ENCODE assay signal across 17 cellular contexts in the genomic region with DNA sequence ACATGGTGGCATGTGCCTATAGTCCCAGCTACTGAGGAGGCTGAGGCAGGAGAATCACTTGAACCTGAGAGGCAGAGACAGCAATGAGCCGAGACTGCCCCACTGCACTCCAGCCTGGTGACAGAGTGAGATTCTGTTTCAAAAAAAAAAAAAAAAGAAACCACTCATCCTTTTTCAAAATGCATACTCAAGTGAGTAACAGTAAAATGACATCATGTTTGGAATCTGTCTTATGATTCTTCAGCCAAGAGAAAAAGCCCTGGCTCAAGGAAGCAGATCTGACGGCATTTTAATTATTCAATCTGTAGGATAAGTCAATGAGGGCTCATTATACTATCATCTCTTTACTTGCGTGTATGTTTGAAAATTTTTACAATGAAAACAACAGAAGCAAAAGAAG. TPM values are rescaled to one million over a fixed set of nuclear protein-coding genes. Genes with fewer than 3 reads are reported as not detected.
A peak's percentile ranks its signal among the peaks of the same experiment; 100 is the strongest.
DNase-seq lines count a peak whose midpoint lies in the region; TF ChIP-seq lines count a peak whose summit lies in the region.
"Had no signal": no experiment of that assay in that cellular context is flagged by ENCODE, and none has a peak within 500 bp of the region (broad histone marks: within the 10 kb centered on the region; RNA-seq: fewer than 3 reads in every experiment).

No MANE protein-coding gene starts in this region.

- H3K36me3 ChIP-seq in rectal smooth muscle tissue (ENCODE audit: control insufficient read depth, insufficient read depth, low read length) (no peaks in the 10 kb centered on the region), suprapubic skin (no peaks in the 10 kb centered on the region)
- H3K36me3 ChIP-seq: gastrocnemius medialis, lower lobe of right lung had no signal

- H3K27me3 ChIP-seq in rectal smooth muscle tissue (ENCODE audit: control insufficient read depth, insufficient read depth, low read length) (no peaks in the 10 kb centered on the region), suprapubic skin (no peaks in the 10 kb centered on the region)
- H3K27me3 ChIP-seq: gastrocnemius medialis had no signal

- peak overlapping the region; percentile 0 for H3K27ac ChIP-seq in rectal smooth muscle tissue (ENCODE audit: low read depth, low read length)
- no peak overlapping the region for H3K27ac ChIP-seq in suprapubic skin
- H3K27ac ChIP-seq: gastrocnemius medialis, lower lobe of right lung had no signal

- no peak for TF ChIP-seq POLR2A in suprapubic skin (IDR thresholded peaks at IDR 0.05)

- no peak overlapping the region for H3K9ac ChIP-seq in rectal smooth muscle tissue (ENCODE audit: low read length)

- H3K4me3 ChIP-seq in epithelial cell of esophagus (ENCODE audit: low read length): no peak overlapping the region
- H3K4me3 ChIP-seq in rectal smooth muscle tissue (ENCODE audit: low read length): no peak overlapping the region
- no peak overlapping the region for H3K4me3 ChIP-seq in suprapubic skin
- H3K4me3 ChIP-seq: gastrocnemius medialis, lower lobe of right lung had no signal

- H3K9me3 ChIP-seq in suprapubic skin: no peaks in the 10 kb centered on the region
- H3K9me3 ChIP-seq: gastrocnemius medialis, lower lobe of right lung had no signal

- peak; percentile 32 for DNase-seq in EH (ENCODE audit: low read depth)
- peak; percentile 54 for DNase-seq in RKO (ENCODE audit: low spot score)
- peak; percentile 31 for DNase-seq in epithelial cell of esophagus (ENCODE audit: low read depth)
- no peak for DNase-seq in NCI-H82 treated with DMSO at 0.1 percent for 48 hours (lab: John Stamatoyannopoulos, UW; ENCODE audit: unreplicated experiment)
- DNase-seq in suprapubic skin (ENCODE audit: low spot score in 2 of 2): no peak
- DNase-seq in hippocampal formation (lab: John Stamatoyannopoulos, UW): no peak
- DNase-seq in activated CD4-positive, alpha-beta T cell treated with anti-CD3 and anti-CD28 coated beads for 4 hours: no peak
- DNase-seq: activated CD4-positive, alpha-beta T cell treated with anti-CD3 and anti-CD28 coated beads, Interleukin-2, amount 50 U/mL, for 4 hours; activated T-cell treated with anti-CD3 and anti-CD28 coated beads, Interleukin-2, amount 50 U/mL, for 1 hour; central memory CD4-positive, alpha-beta T cell; DMS 273 treated with DMSO at 0.1 percent for 48 hours; endodermal cell; gastrocnemius medialis; naive B cell; stimulated activated CD4-positive, alpha-beta T cell treated with anti-CD3 and anti-CD28 coated beads, Interleukin-1b, Interleukin-23, amount 100 ng/mL, for 48 hours had no signal

- TF ChIP-seq CTCF in epithelial cell of esophagus (IDR thresholded peaks at IDR 0.05; ENCODE audit: insufficient read depth, low read depth, low read length, missing control alignments) (no peak), suprapubic skin (IDR thresholded peaks at IDR 0.05) (no peak)

- H3K4me1 ChIP-seq in rectal smooth muscle tissue (ENCODE audit: control insufficient read depth, insufficient read depth, low read length): no peaks in the 10 kb centered on the region
- no peaks in the 10 kb centered on the region for H3K4me1 ChIP-seq in suprapubic skin
- H3K4me1 ChIP-seq: gastrocnemius medialis, lower lobe of right lung had no signal

- no peak for TF ChIP-seq EP300 in suprapubic skin (IDR thresholded peaks at IDR 0.05)

- WGBS in suprapubic skin: 24% methylated on average over 3 of the region's 3 CpGs

RNA-seq across cellular contexts. Expression of a gene that starts 13.0 kb away (rescaled TPM):
- 10 to 100 TPM in 1 of 4 donors, 1 to 10 TPM in 3; 2.5 to 11.0 (median 6.0) TPM for total RNA-seq in suprapubic skin

Comparison
In these comparisons a context has a peak if more than half of its experiments do, and no peak if none do; other contexts are left out.
1. DNase-seq: peak in EH (single experiment), RKO (single experiment) and epithelial cell of esophagus (single experiment); none in NCI-H82 treated with DMSO at 0.1 percent for 48 hours (single experiment), suprapubic skin (0 of 2), hippocampal formation (0 of 2) and activated CD4-positive, alpha-beta T cell treated with anti-CD3 and anti-CD28 coated beads for 4 hours (0 of 2).